ENCODE assay signal across 25 cellular contexts in genomic region chr14:31339743-31340142, GRCh38.
"Had no signal": no experiment of that assay in that cellular context is flagged by ENCODE, and none has a peak within 500 bp of the region (broad histone marks: within the 10 kb centered on the region; RNA-seq: fewer than 3 reads in every experiment).

No MANE protein-coding gene starts in this region.

- ATAC-seq: Panc1, Right ventricle myocardium inferior, T-cell had no signal

- DNase-seq: activated CD4-positive, alpha-beta memory T cell treated with anti-CD3 and anti-CD28 coated beads for 36 hours; activated CD4-positive, alpha-beta T cell treated with anti-CD3 and anti-CD28 coated beads, Interleukin-2, amount 10 ng/mL, durations not matched to agents 7 days and 5 days; activated CD4-positive, CD25-positive, alpha-beta regulatory T cell; activated CD8-positive, alpha-beta memory T cell treated with anti-CD3 and anti-CD28 coated beads for 24 hours; activated gamma-delta T cell treated with Interleukin-2 at 50 U/mL for 16 hours; activated naive CD4-positive, alpha-beta T cell treated with anti-CD3 and anti-CD28 coated beads, Interleukin-2, amount 10 ng/mL, durations not matched to agents 7 days and 5 days; activated naive CD8-positive, alpha-beta T cell treated with anti-CD3 and anti-CD28 coated beads for 36 hours; activated T-cell treated with anti-CD3 and anti-CD28 coated beads, Interleukin-2, amount 50 U/mL, for 48 hours; anterior cingulate cortex; NCI-H1092; NCI-H1417; NCI-H1930; NCI-H2171; NCI-H2227 treated with DMSO at 0.1 percent for 48 hours; NCI-H446 treated with DMSO at 0.1 percent for 48 hours; NCI-H524 treated with DMSO at 0.1 percent for 48 hours; NCI-H748 treated with DMSO at 0.1 percent for 48 hours; RPMI8226; T-cell; T-helper 2 cell; T1000 had no signal

- H3K4me3 ChIP-seq: SK-N-MC had no signal

- FAIRE-seq: TTC549 had no signal

- H3K27ac ChIP-seq: SK-N-MC had no signal
